30 cellular contexts compared by ENCODE assay signal in the genomic region with DNA sequence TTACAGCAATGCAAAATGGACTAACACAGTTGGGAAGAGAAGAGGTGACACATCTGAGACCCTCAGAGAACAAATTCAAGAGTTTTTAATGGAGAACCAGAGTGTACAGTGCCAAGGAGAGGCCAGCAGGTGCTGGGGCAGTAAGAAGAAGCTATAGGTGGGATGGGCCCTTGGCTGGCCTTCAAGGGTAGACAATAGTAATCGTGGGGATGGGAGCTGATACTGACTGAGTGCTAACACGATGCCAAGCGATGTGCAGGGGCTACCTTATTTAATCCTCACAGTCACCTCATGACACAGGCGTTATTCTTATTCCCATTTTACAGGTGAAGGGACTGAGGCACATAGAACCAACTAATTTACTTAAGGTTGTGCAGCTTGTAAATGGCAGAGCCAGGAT.
DNase-seq lines count a peak whose midpoint lies in the region; ATAC-seq and TF ChIP-seq lines count a peak whose summit lies in the region.
"Had no signal": no experiment of that assay in that cellular context is flagged by ENCODE, and none has a peak within 500 bp of the region (broad histone marks: within the 10 kb centered on the region; RNA-seq: fewer than 3 reads in every experiment).

No MANE protein-coding gene starts in this region.

- H3K9me3 ChIP-seq in osteoblast (ENCODE audit: low read depth, low read length) = no peaks in the 10 kb centered on the region
- H3K9me3 ChIP-seq: BE2C, HAP-1 had no signal

- H3K4me1 ChIP-seq in osteoblast (ENCODE audit: insufficient read depth, low read length) = no peaks in the 10 kb centered on the region
- H3K4me1 ChIP-seq: HAP-1 had no signal

- TF ChIP-seq CTCF in natural killer cell (IDR thresholded peaks at IDR 0.05) (no peak), osteoblast (IDR thresholded peaks at IDR 0.05; ENCODE audit: extremely low read depth, low read depth, low read length) (no peak)

- H3K4me3 Mint-ChIP-seq in natural killer cell treated with Interleukin-12 subunit alpha and Interleukin-12 subunit beta and Interleukin-15 and Interleukin-18, amount 100 ng/mL, for 72 hours = no peak overlapping the region
- no peak overlapping the region for H3K4me3 Mint-ChIP-seq in natural killer cell
- H3K4me3 Mint-ChIP-seq: CD14-positive monocyte, HFFc6, IgD-negative memory B cell had no signal

- no peak overlapping the region for H3K4me3 ChIP-seq in osteoblast (ENCODE audit: insufficient read depth, low read length)
- H3K4me3 ChIP-seq: GM12878, HAP-1 had no signal

- H3K27me3 ChIP-seq in osteoblast (ENCODE audit: insufficient read depth, low read length) = no peaks in the 10 kb centered on the region
- H3K27me3 ChIP-seq: BE2C had no signal

- H3K27ac Mint-ChIP-seq in natural killer cell treated with Interleukin-12 subunit alpha and Interleukin-12 subunit beta and Interleukin-15 and Interleukin-18, amount 100 ng/mL, for 72 hours = peak overlapping the region; percentile 96 to 100
- no peak overlapping the region for H3K27ac Mint-ChIP-seq in natural killer cell
- H3K27ac Mint-ChIP-seq: HFFc6, IgD-negative memory B cell had no signal

- no peaks in the 10 kb centered on the region for H3K27me3 Mint-ChIP-seq in natural killer cell treated with Interleukin-12 subunit alpha and Interleukin-12 subunit beta and Interleukin-15 and Interleukin-18, amount 100 ng/mL, for 72 hours
- H3K27me3 Mint-ChIP-seq in natural killer cell (ENCODE audit: low read depth in 2 of 2) = peaks cover 0 to 2% of the 10 kb centered on the region in 2 donors
- H3K27me3 Mint-ChIP-seq: CD8-positive, alpha-beta memory T cell had no signal

- no peaks in the 10 kb centered on the region for H3K36me3 ChIP-seq in osteoblast (ENCODE audit: insufficient read depth, low read length)
- H3K36me3 ChIP-seq: BE2C, HAP-1 had no signal

- no peak overlapping the region for H2AFZ ChIP-seq in osteoblast (ENCODE audit: low read length)

- H3K9me3 Mint-ChIP-seq in natural killer cell treated with Interleukin-12 subunit alpha and Interleukin-12 subunit beta and Interleukin-15 and Interleukin-18, amount 100 ng/mL, for 72 hours = no peaks in the 10 kb centered on the region
- no peaks in the 10 kb centered on the region for H3K9me3 Mint-ChIP-seq in natural killer cell
- H3K9me3 Mint-ChIP-seq: CD8-positive, alpha-beta memory T cell; HFFc6; IgD-negative memory B cell had no signal

- H3K36me3 Mint-ChIP-seq in natural killer cell treated with Interleukin-12 subunit alpha and Interleukin-12 subunit beta and Interleukin-15 and Interleukin-18, amount 100 ng/mL, for 72 hours = no peaks in the 10 kb centered on the region
- H3K36me3 Mint-ChIP-seq in natural killer cell = no peaks in the 10 kb centered on the region
- H3K36me3 Mint-ChIP-seq: CD8-positive, alpha-beta memory T cell; IgD-negative memory B cell had no signal

- peak; percentile 50 for DNase-seq in activated CD8-positive, alpha-beta memory T cell treated with anti-CD3 and anti-CD28 coated beads for 24 hours
- DNase-seq in activated CD8-positive, alpha-beta memory T cell treated with anti-CD3 and anti-CD28 coated beads, Interleukin-2, amount 50 U/mL, for 48 hours = no peak
- DNase-seq in natural killer cell treated with Interleukin-12 subunit alpha and Interleukin-12 subunit beta and Interleukin-15 and Interleukin-18, amount 100 ng/mL, for 72 hours (ENCODE audit: low spot score) = no peak
- no peak for DNase-seq in natural killer cell
- DNase-seq in osteoblast (ENCODE audit: insufficient read length, low spot score, missing footprints) = peak; percentile 77
- no peak for DNase-seq in effector CD4-positive, alpha-beta T cell
- no peak for DNase-seq in cerebellar nuclear complex (lab: John Stamatoyannopoulos, UW)
- DNase-seq: 8988T; ACHN; BE2C; CD8-positive, alpha-beta memory T cell; DMS 273 treated with DMSO at 0.1 percent for 48 hours; DMS79; EL; GDM1; GOT3; HFFc6; NCI-H1048; NCI-H1417; NCI-H1694; NCI-H446 treated with DMSO at 0.1 percent for 48 hours; NCI-H526; NCI-H82; NK-92 treated with Interleukin-12 subunit alpha and Interleukin-12 subunit beta, amount 100 ng/mL, for 24 hours had no signal

- no peak overlapping the region for H3K4me2 ChIP-seq in osteoblast (ENCODE audit: insufficient read depth, low read length)

- H4K20me1 ChIP-seq in osteoblast (ENCODE audit: insufficient read depth, low read length) = no peaks in the 10 kb centered on the region

- intact Hi-C loops in natural killer cell (cut with micrococcal nuclease) = loop anchor here (10.0 kb wide), 2 partner anchors 95 to 125 kb away; no protein-coding TSS in a partner anchor

- H3K4me1 Mint-ChIP-seq in natural killer cell treated with Interleukin-12 subunit alpha and Interleukin-12 subunit beta and Interleukin-15 and Interleukin-18, amount 100 ng/mL, for 72 hours (ENCODE audit: low read depth in 2 of 2) = peaks cover 55 to 56% of the 10 kb centered on the region in 2 donors
- peaks cover 31 to 47% of the 10 kb centered on the region in 2 donors for H3K4me1 Mint-ChIP-seq in natural killer cell

- no peak for ATAC-seq in natural killer cell treated with Interleukin-12 subunit alpha and Interleukin-12 subunit beta and Interleukin-15 and Interleukin-18, amount 100 ng/mL, for 72 hours
- no peak for ATAC-seq in natural killer cell
- ATAC-seq: GM12878, Panc1 had no signal

- H3K79me2 ChIP-seq in osteoblast (ENCODE audit: insufficient read depth, low read length) = no peaks in the 10 kb centered on the region

- H3K27ac ChIP-seq in osteoblast (ENCODE audit: low read depth, low read length) = no peak overlapping the region
- H3K27ac ChIP-seq: RWPE1 had no signal

Comparison
In these comparisons a context has a peak if more than half of its experiments do, and no peak if none do; other contexts are left out.
1. DNase-seq: peak in activated CD8-positive, alpha-beta memory T cell treated with anti-CD3 and anti-CD28 coated beads for 24 hours (single experiment) and osteoblast (single experiment); none in activated CD8-positive, alpha-beta memory T cell treated with anti-CD3 and anti-CD28 coated beads, Interleukin-2, amount 50 U/mL, for 48 hours (single experiment), natural killer cell treated with Interleukin-12 subunit alpha and Interleukin-12 subunit beta and Interleukin-15 and Interleukin-18, amount 100 ng/mL, for 72 hours (single experiment), natural killer cell (single experiment), effector CD4-positive, alpha-beta T cell (single experiment) and cerebellar nuclear complex (0 of 2).
2. H3K27ac Mint-ChIP-seq: peak in natural killer cell treated with Interleukin-12 subunit alpha and Interleukin-12 subunit beta and Interleukin-15 and Interleukin-18, amount 100 ng/mL, for 72 hours (2 of 2); none in natural killer cell (0 of 2).